13 cellular contexts compared by ENCODE assay signal in genomic region chr11:121650520-121651266, GRCh38.
DNase-seq lines count a peak whose midpoint lies in the region; ATAC-seq and TF ChIP-seq lines count a peak whose summit lies in the region.
"Had no signal": no experiment of that assay in that cellular context is flagged by ENCODE, and none has a peak within 500 bp of the region (broad histone marks: within the 10 kb centered on the region; RNA-seq: fewer than 3 reads in every experiment).

No MANE protein-coding gene starts in this region.

- H3K9me3 Mint-ChIP-seq in CD4-positive, alpha-beta T cell, result no peaks in the 10 kb centered on the region
- H3K9me3 Mint-ChIP-seq in activated naive CD4-positive, alpha-beta T cell treated with anti-CD3 and anti-CD28 coated beads, Interleukin-2, amount 50 U/mL, for 72 hours, result no peaks in the 10 kb centered on the region
- H3K9me3 Mint-ChIP-seq: nephron progenitor cell had no signal

- POLR2A ChIA-PET in CD4-positive, alpha-beta T cell (lab: Charles Lee), result no interaction called here

- no peaks in the 10 kb centered on the region for H3K9me3 ChIP-seq in CD4-positive, alpha-beta T cell (ENCODE audit: control insufficient read depth, low read length)

- no peak overlapping the region for H3K27ac ChIP-seq in CD4-positive, alpha-beta T cell (ENCODE audit: low read depth, low read length)
- H3K27ac ChIP-seq: brain microvascular endothelial cell, GM23248 had no signal

- H3K27me3 Mint-ChIP-seq in CD4-positive, alpha-beta T cell, result no peaks in the 10 kb centered on the region

- H3K4me3 Mint-ChIP-seq in CD4-positive, alpha-beta T cell, result peak overlapping the region; percentile 74
- H3K4me3 Mint-ChIP-seq: nephron progenitor cell had no signal

- no peak overlapping the region for H3K4me3 ChIP-seq in GM12865 (ENCODE audit: low read depth, low read length)
- H3K4me3 ChIP-seq: GM23248 had no signal

- H3K27ac Mint-ChIP-seq in CD4-positive, alpha-beta T cell, result peak overlapping the region; percentile 34
- H3K27ac Mint-ChIP-seq in activated naive CD4-positive, alpha-beta T cell treated with anti-CD3 and anti-CD28 coated beads, Interleukin-2, amount 50 U/mL, for 72 hours, result no peak overlapping the region
- H3K27ac Mint-ChIP-seq: nephron progenitor cell had no signal

- DNase-seq in CD4-positive, alpha-beta T cell, result peak in 1 of 10 experiments; percentile 8
- DNase-seq in GM12865 (ENCODE audit: low read depth), result peak; percentile 43
- DNase-seq in activated naive CD4-positive, alpha-beta T cell treated with anti-CD3 and anti-CD28 coated beads, Interleukin-2, amount 50 U/mL, for 72 hours (ENCODE audit: low spot score in 2 of 2), result peak in 1 of 2 donors; percentile 15
- no peak for DNase-seq in COLO668 (lab: John Stamatoyannopoulos, UW; ENCODE audit: unreplicated experiment)
- no peak for DNase-seq in GM19238 (ENCODE audit: insufficient read length, low spot score)
- no peak for DNase-seq in mesenteric fat pad (ENCODE audit: low spot score)
- DNase-seq: AML-193, brain microvascular endothelial cell, DMS79, GM23248, nephron progenitor cell had no signal

- peaks cover 39% of the 10 kb centered on the region for H3K4me1 Mint-ChIP-seq in CD4-positive, alpha-beta T cell (ENCODE audit: low read depth)

- CTCF ChIA-PET in CD4-positive, alpha-beta T cell (lab: Charles Lee), result no interaction called here

- H3K27me3 ChIP-seq in CD4-positive, alpha-beta T cell (ENCODE audit: control insufficient read depth, insufficient read depth, low read length), result no peaks in the 10 kb centered on the region
- H3K27me3 ChIP-seq: brain microvascular endothelial cell had no signal

- no peak for TF ChIP-seq CTCF in CD4-positive, alpha-beta T cell (IDR thresholded peaks at IDR 0.05)
- TF ChIP-seq CTCF in GM12865 (IDR thresholded peaks at IDR 0.05; ENCODE audit: insufficient read depth, low read depth, low read length, missing control alignments), result no peak

- peak; percentile 27 for ATAC-seq in CD4-positive, alpha-beta T cell (ENCODE audit: poor library complexity)
- ATAC-seq in HG03565 (IDR thresholded peaks at IDR 0.05; ENCODE audit: unreplicated experiment) (peak; percentile 64), GM21717 (IDR thresholded peaks at IDR 0.05; ENCODE audit: unreplicated experiment) (no peak)
- peak; percentile 62 to 86 for ATAC-seq in activated naive CD4-positive, alpha-beta T cell treated with anti-CD3 and anti-CD28 coated beads, Interleukin-2, amount 50 U/mL, for 72 hours

- H3K36me3 Mint-ChIP-seq in CD4-positive, alpha-beta T cell (ENCODE audit: low read depth), result no peaks in the 10 kb centered on the region
- no peaks in the 10 kb centered on the region for H3K36me3 Mint-ChIP-seq in activated naive CD4-positive, alpha-beta T cell treated with anti-CD3 and anti-CD28 coated beads, Interleukin-2, amount 50 U/mL, for 72 hours

- intact Hi-C loops in CD4-positive, alpha-beta T cell (cut with DNase I, micrococcal nuclease), result no loop called here
